14 cellular contexts compared by ENCODE assay signal in the genomic region with DNA sequence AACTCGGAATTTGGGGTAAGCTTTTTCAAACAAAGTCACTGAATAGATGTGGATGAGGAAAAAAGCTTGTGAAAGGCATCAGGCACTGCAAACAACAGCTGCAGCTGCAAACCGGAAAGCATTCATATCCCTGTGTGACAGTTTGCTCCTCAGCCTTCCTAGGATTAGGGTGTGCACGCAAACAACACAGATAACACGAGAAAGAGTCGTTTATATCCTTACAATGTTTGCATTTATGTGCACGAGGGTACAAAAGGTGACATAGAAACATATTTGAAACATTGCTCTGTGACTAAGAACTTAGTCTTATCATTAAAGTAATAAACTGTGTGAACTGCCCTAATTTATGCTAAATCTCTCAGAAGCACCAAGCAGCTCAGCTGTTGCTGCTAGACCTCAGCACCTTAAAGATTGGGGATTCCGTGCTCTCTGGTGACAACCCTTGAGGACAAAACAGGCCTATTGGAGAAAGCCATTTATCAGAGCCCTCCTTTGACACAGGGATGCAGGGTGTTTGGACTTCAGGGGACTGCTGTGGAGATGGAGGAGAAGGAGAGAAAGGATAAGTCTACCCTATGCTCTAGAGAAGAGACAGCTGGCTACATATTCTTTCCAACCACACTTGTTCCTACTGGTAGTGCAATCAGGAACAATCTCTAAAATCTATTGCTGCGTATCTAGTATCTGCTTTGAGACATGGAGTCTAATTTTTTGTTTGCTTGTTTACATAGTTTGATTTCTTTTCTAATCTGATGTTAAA.
DNase-seq lines count a peak whose midpoint lies in the region; ATAC-seq and TF ChIP-seq lines count a peak whose summit lies in the region.
"Had no signal": no experiment of that assay in that cellular context is flagged by ENCODE, and none has a peak within 500 bp of the region (broad histone marks: within the 10 kb centered on the region; RNA-seq: fewer than 3 reads in every experiment).

No MANE protein-coding gene starts in this region.

- 13 to 18% methylated on average over 7 to 8 of the region's 8 CpGs for WGBS in transverse colon (ENCODE audit: low coverage in 1 of 2), 2 donors
- 53 to 55% methylated on average over 8 of the region's 8 CpGs for WGBS in aorta, 2 donors

- H3K27me3 ChIP-seq in transverse colon (no peaks in the 10 kb centered on the region), aorta (ENCODE audit: control insufficient read depth in 1 of 2, insufficient read depth in 2 of 2, low read length in 1 of 2) (no peaks in the 10 kb centered on the region)

- H3K27me3 Mint-ChIP-seq in activated naive CD4-positive, alpha-beta T cell treated with anti-CD3 and anti-CD28 coated beads for 36 hours (ENCODE audit: low read depth), result peaks cover 2% of the 10 kb centered on the region

- CTCF ChIA-PET in activated naive CD4-positive, alpha-beta T cell treated with anti-CD3 and anti-CD28 coated beads for 36 hours (lab: Charles Lee), result no interaction called here

- DNase-seq in NCI-H82 (lab: John Stamatoyannopoulos, UW) (peak; percentile 56), NCI-H82 treated with DMSO at 0.1 percent for 48 hours (lab: John Stamatoyannopoulos, UW; ENCODE audit: unreplicated experiment) (no peak), SHP77 (lab: John Stamatoyannopoulos, UW) (peak; percentile 77 to 83), left kidney (ENCODE audit: low read depth, low spot score) (peak; percentile 64), transverse colon (peak; percentile 61), aorta (no peak)
- no peak for DNase-seq in activated naive CD4-positive, alpha-beta T cell treated with anti-CD3 and anti-CD28 coated beads for 36 hours
- DNase-seq: ACHN; activated CD4-positive, CD25-positive, alpha-beta regulatory T cell treated with anti-CD3 and anti-CD28 coated beads, Interleukin-2, amount 50 U/mL, for 72 hours; activated naive CD4-positive, alpha-beta T cell treated with anti-CD3 and anti-CD28 coated beads, Interleukin-2, amount 50 U/mL, for 16 hours; effector CD8-positive, alpha-beta T cell; PC-3 had no signal

- no peak overlapping the region for H3K27ac Mint-ChIP-seq in activated naive CD4-positive, alpha-beta T cell treated with anti-CD3 and anti-CD28 coated beads for 36 hours

- intact Hi-C loops in transverse colon (cut with DNase I; ENCODE audit: low total_unique reads) (no loop called here), aorta (cut with DNase I) (no loop called here)
- intact Hi-C loops in activated naive CD4-positive, alpha-beta T cell treated with anti-CD3 and anti-CD28 coated beads for 36 hours (cut with micrococcal nuclease), result no loop called here

- no peaks in the 10 kb centered on the region for H3K9me3 Mint-ChIP-seq in activated naive CD4-positive, alpha-beta T cell treated with anti-CD3 and anti-CD28 coated beads for 36 hours

- H3K4me1 ChIP-seq in transverse colon, result peaks cover 9 to 30% (median 13%) of the 10 kb centered on the region in 4 donors
- no peaks in the 10 kb centered on the region for H3K4me1 ChIP-seq in aorta (ENCODE audit: control insufficient read depth in 1 of 2, insufficient read depth in 2 of 2, low read length in 2 of 2)
- H3K4me1 ChIP-seq: prostate gland had no signal

- no peaks in the 10 kb centered on the region for H3K9me3 ChIP-seq in transverse colon
- H3K9me3 ChIP-seq in aorta (ENCODE audit: control insufficient read depth, low read length), result no peaks in the 10 kb centered on the region
- H3K9me3 ChIP-seq: prostate gland had no signal

- H3K4me1 Mint-ChIP-seq in activated naive CD4-positive, alpha-beta T cell treated with anti-CD3 and anti-CD28 coated beads for 36 hours (ENCODE audit: low read depth), result no peaks in the 10 kb centered on the region

- H3K36me3 ChIP-seq in transverse colon (no peaks in the 10 kb centered on the region), aorta (ENCODE audit: control insufficient read depth in 1 of 2, insufficient read depth in 2 of 2, low read length in 1 of 2) (no peaks in the 10 kb centered on the region)
- H3K36me3 ChIP-seq: prostate gland had no signal

- no peak for ATAC-seq in GM21529 (IDR thresholded peaks at IDR 0.05; ENCODE audit: unreplicated experiment)
- ATAC-seq in aorta (ENCODE audit: low FRiP score), result no peak
- ATAC-seq: PC-3 had no signal

- no peak overlapping the region for H3K4me3 Mint-ChIP-seq in activated naive CD4-positive, alpha-beta T cell treated with anti-CD3 and anti-CD28 coated beads for 36 hours

- in situ Hi-C loops in transverse colon (cut with MboI; ENCODE audit: low pct_ligation_motif_present in 1 of 4, low pct_unique_long_range_greater_than_20kb in 1 of 4, low sequenced_read_pairs in 3 of 4), result no loop called here

- TF ChIP-seq EP300 in transverse colon (IDR thresholded peaks at IDR 0.05; ENCODE audit: low read depth), result peak; percentile 35

- H3K36me3 Mint-ChIP-seq in activated naive CD4-positive, alpha-beta T cell treated with anti-CD3 and anti-CD28 coated beads for 36 hours (ENCODE audit: low read depth), result no peaks in the 10 kb centered on the region

- TF ChIP-seq CTCF in transverse colon (IDR thresholded peaks at IDR 0.05), result no peak

- H3K4me3 ChIP-seq in transverse colon (peak overlapping the region in 1 of 4 donors; percentile 17), aorta (ENCODE audit: low read length in 2 of 2) (no peak overlapping the region)
- H3K4me3 ChIP-seq: prostate gland had no signal

- peak overlapping the region; percentile 54 to 78 (median 74) for H3K27ac ChIP-seq in transverse colon
- H3K27ac ChIP-seq in aorta (ENCODE audit: low read depth in 1 of 2, low read length in 2 of 2), result no peak overlapping the region
- H3K27ac ChIP-seq: prostate gland had no signal

- no peak for TF ChIP-seq POLR2A in transverse colon (IDR thresholded peaks at IDR 0.05)

Comparison
In these comparisons a context has a peak if more than half of its experiments do, and no peak if none do; other contexts are left out.
1. DNase-seq: peak in NCI-H82 (single experiment), SHP77 (2 of 2), left kidney (single experiment) and transverse colon (single experiment); none in NCI-H82 treated with DMSO at 0.1 percent for 48 hours (single experiment), activated naive CD4-positive, alpha-beta T cell treated with anti-CD3 and anti-CD28 coated beads for 36 hours (single experiment) and aorta (0 of 2).
2. H3K27ac ChIP-seq: peak in transverse colon (4 of 4); none in aorta (0 of 2).